Comparison of ENCODE assay signal across 8 cellular contexts in the genomic region with DNA sequence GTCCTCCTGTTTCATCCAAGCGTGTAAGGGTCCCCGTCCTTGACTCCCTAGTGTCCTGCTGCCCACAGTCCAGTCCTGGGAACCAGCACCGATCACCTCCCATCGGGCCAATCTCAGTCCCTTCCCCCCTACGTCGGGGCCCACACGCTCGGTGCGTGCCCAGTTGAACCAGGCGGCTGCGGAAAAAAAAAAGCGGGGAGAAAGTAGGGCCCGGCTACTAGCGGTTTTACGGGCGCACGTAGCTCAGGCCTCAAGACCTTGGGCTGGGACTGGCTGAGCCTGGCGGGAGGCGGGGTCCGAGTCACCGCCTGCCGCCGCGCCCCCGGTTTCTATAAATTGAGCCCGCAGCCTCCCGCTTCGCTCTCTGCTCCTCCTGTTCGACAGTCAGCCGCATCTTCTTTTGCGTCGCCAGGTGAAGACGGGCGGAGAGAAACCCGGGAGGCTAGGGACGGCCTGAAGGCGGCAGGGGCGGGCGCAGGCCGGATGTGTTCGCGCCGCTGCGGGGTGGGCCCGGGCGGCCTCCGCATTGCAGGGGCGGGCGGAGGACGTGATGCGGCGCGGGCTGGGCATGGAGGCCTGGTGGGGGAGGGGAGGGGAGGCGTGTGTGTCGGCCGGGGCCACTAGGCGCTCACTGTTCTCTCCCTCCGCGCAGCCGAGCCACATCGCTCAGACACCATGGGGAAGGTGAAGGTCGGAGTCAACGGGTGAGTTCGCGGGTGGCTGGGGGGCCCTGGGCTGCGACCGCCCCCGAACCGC. TPM values are rescaled to one million over a fixed set of nuclear protein-coding genes. Genes with fewer than 3 reads are reported as not detected.
DNase-seq lines count a peak whose midpoint lies in the region; ATAC-seq, FAIRE-seq and TF ChIP-seq lines count a peak whose summit lies in the region.

GAPDH (plus strand) TSS at position 360 of the 756 bp plus-strand sequence; CDS start at position 676, 316 bp downstream.

- H3K27ac ChIP-seq in kidney (ENCODE audit: low read depth in 2 of 2, low read length in 2 of 2), result peak within 1 kb of the TSS; percentile 99

- H3K36me3 ChIP-seq in kidney (ENCODE audit: control insufficient read depth in 1 of 2, insufficient read depth in 2 of 2, low read length in 2 of 2), result peaks cover 23 to 39% of the 10 kb centered on the region in 2 donors

- intact Hi-C loops in kidney (cut with DNase I), result no loop called here

- H3K9me3 ChIP-seq in kidney (ENCODE audit: control insufficient read depth in 1 of 2, low read length in 2 of 2), result no peaks in the 10 kb centered on the region

- ATAC-seq in GM19043 (IDR thresholded peaks at IDR 0.05; ENCODE audit: low read depth, unreplicated experiment), result peak; percentile 52
- ATAC-seq in HG03354 (IDR thresholded peaks at IDR 0.05; ENCODE audit: poor library complexity, severe bottlenecking, unreplicated experiment), result peak; percentile 67

- TF ChIP-seq CTCF in kidney (IDR thresholded peaks at IDR 0.05; ENCODE audit: borderline replicate concordance, extremely low read depth, insufficient read depth), result peak; percentile 10

- H3K4me3 ChIP-seq in kidney (ENCODE audit: low read length in 2 of 2), result peak within 1 kb of the TSS; percentile 88 to 92

- H3K4me1 ChIP-seq in kidney (ENCODE audit: control insufficient read depth in 1 of 2, insufficient read depth in 1 of 2, low read depth in 1 of 2, low read length in 2 of 2), result peaks cover 17 to 29% of the 10 kb centered on the region in 2 donors

- H3K9ac ChIP-seq in kidney (ENCODE audit: low read length in 2 of 2), result peak within 1 kb of the TSS; percentile 90 to 96

- no peak for FAIRE-seq in kidney (lab: Jason Lieb, UNC)

- DNase-seq in AG20443 (ENCODE audit: low spot score) (peak; percentile 94), NCI-H446 treated with DMSO at 0.1 percent for 48 hours (lab: John Stamatoyannopoulos, UW) (peak; percentile 98), cerebellar cortex (ENCODE audit: low spot score) (peak; percentile 98), kidney (peak; percentile 98)
- DNase-seq in activated CD4-positive, CD25-positive, alpha-beta regulatory T cell treated with anti-CD3 and anti-CD28 coated beads, Interleukin-2, amount 50 U/mL, for 72 hours, result peak; percentile 89
- DNase-seq in stimulated activated CD4-positive, alpha-beta T cell treated with anti-CD3 and anti-CD28 coated beads, Interleukin-15, amount 100 ng/mL, for 48 hours (ENCODE audit: low read depth in 2 of 2), result peak; percentile 87

RNA-seq across cellular contexts. Expression of gene GAPDH, which starts in this region (rescaled TPM):
- 1,501 TPM for total RNA-seq in kidney
- 4,871 TPM for polyA plus RNA-seq in kidney (ENCODE audit: insufficient read depth, low read depth, low replicate concordance)

Comparison
In these comparisons a context has a peak if more than half of its experiments do, and no peak if none do; other contexts are left out.
1. Peak in every context shown above with its lines: DNase-seq, ATAC-seq, H3K4me3 ChIP-seq and H3K27ac ChIP-seq.